Comparison of ENCODE assay signal across 17 cellular contexts in genomic region chr4:169032883-169033645, GRCh38. TPM values are rescaled to one million over a fixed set of nuclear protein-coding genes. Genes with fewer than 3 reads are reported as not detected.
DNase-seq lines count a peak whose midpoint lies in the region; ATAC-seq, FAIRE-seq and TF ChIP-seq lines count a peak whose summit lies in the region.
"Had no signal": no experiment of that assay in that cellular context is flagged by ENCODE, and none has a peak within 500 bp of the region (broad histone marks: within the 10 kb centered on the region; RNA-seq: fewer than 3 reads in every experiment).

No MANE protein-coding gene starts in this region.

- WGBS in mammary epithelial cell (ENCODE audit: low coverage, missing lambda C conversion rate) = 100% methylated on average over 5 of the region's 5 CpGs

- H3K79me2 ChIP-seq in HCT116 (ENCODE audit: insufficient read depth, low read length) = no peaks in the 10 kb centered on the region
- no peaks in the 10 kb centered on the region for H3K79me2 ChIP-seq in OCI-LY1 (ENCODE audit: insufficient read depth, low read length)
- no peaks in the 10 kb centered on the region for H3K79me2 ChIP-seq in mammary epithelial cell (ENCODE audit: insufficient read depth, low read length)
- no peaks in the 10 kb centered on the region for H3K79me2 ChIP-seq in neural progenitor cell (ENCODE audit: low read depth)

- no peaks in the 10 kb centered on the region for H3F3A ChIP-seq in OCI-LY1 (ENCODE audit: insufficient read depth, low read length)
- H3F3A ChIP-seq in neural progenitor cell (ENCODE audit: low read depth) = peaks cover 6% of the 10 kb centered on the region

- H3K36me3 ChIP-seq in HCT116 (ENCODE audit: control insufficient read depth in 1 of 2, insufficient read depth in 2 of 2, low read length in 2 of 2) (no peaks in the 10 kb centered on the region), OCI-LY1 (ENCODE audit: insufficient read depth, low read length) (no peaks in the 10 kb centered on the region), mammary epithelial cell (ENCODE audit: insufficient read depth, low read length) (no peaks in the 10 kb centered on the region), neural progenitor cell (no peaks in the 10 kb centered on the region), kidney (ENCODE audit: control insufficient read depth in 1 of 2, insufficient read depth in 2 of 2, low read length in 2 of 2) (no peaks in the 10 kb centered on the region)

- no peak overlapping the region for H3K4me3 Mint-ChIP-seq in neural progenitor cell
- H3K4me3 Mint-ChIP-seq: B cell; CD4-positive, alpha-beta memory T cell; IgD-negative memory B cell had no signal

- H3K9me2 ChIP-seq in HCT116 (ENCODE audit: insufficient read depth) (no peaks in the 10 kb centered on the region), OCI-LY1 (ENCODE audit: low read depth, low read length) (no peaks in the 10 kb centered on the region)

- H3K4me2 ChIP-seq in HCT116 (ENCODE audit: low read length) (peak overlapping the region; percentile 52), OCI-LY1 (ENCODE audit: low read length) (peak overlapping the region; percentile 40), mammary epithelial cell (ENCODE audit: insufficient read depth, low read depth, low read length) (no peak overlapping the region), neural progenitor cell (no peak overlapping the region)

- no peak for TF ChIP-seq RAD21 in HCT116 (IDR thresholded peaks at IDR 0.05; ENCODE audit: low read depth)

- H3K4me3 ChIP-seq in HCT116 (replicated peaks in 1 of 2; ENCODE audit: low read depth in 1 of 2, low read length in 2 of 2) (no peak overlapping the region), OCI-LY1 (ENCODE audit: low read depth, low read length, poor library complexity, severe bottlenecking) (peak overlapping the region; percentile 23), mammary epithelial cell (replicated peaks in 1 of 3; ENCODE audit: insufficient read depth in 1 of 3, low read depth in 2 of 3, low read length in 3 of 3) (no peak overlapping the region), neural progenitor cell (no peak overlapping the region), kidney (ENCODE audit: low read length in 2 of 2) (no peak overlapping the region)

- RAD21 ChIA-PET in HCT116 (lab: Charles Lee; ENCODE audit: low non-redundant PET in 1 of 2, low total read pairs in 2 of 2, uncharacterized antibody in 2 of 2, unreplicated experiment in 2 of 2) = no interaction called here

- H3K27me3 Mint-ChIP-seq in neural progenitor cell (ENCODE audit: insufficient read depth, low read depth) = peaks cover 2% of the 10 kb centered on the region

- DNase-seq in HCT116 (ENCODE audit: low read depth, low spot score) = no peak
- no peak for DNase-seq in mammary epithelial cell
- DNase-seq in neural progenitor cell (ENCODE audit: low spot score) = no peak
- DNase-seq in Right ventricle myocardium inferior (ENCODE audit: missing footprints) = no peak
- no peak for DNase-seq in G401 (ENCODE audit: low spot score)
- no peak for DNase-seq in NCI-H2029 treated with DMSO at 0.1 percent for 48 hours (lab: John Stamatoyannopoulos, UW)
- DNase-seq in kidney = no peak
- DNase-seq: ACHN; CD4-positive, alpha-beta memory T cell; GF-D8 had no signal

- H3K9me3 ChIP-seq in HCT116 (ENCODE audit: control insufficient read depth in 1 of 2, insufficient read depth in 1 of 2, low read depth in 1 of 2, low read length in 2 of 2) (no peaks in the 10 kb centered on the region), OCI-LY1 (ENCODE audit: low read length) (no peaks in the 10 kb centered on the region), mammary epithelial cell (replicated peaks; ENCODE audit: insufficient read depth, low read length) (no peaks in the 10 kb centered on the region), neural progenitor cell (ENCODE audit: low read depth) (no peaks in the 10 kb centered on the region), kidney (ENCODE audit: control insufficient read depth in 1 of 2, low read length in 2 of 2) (no peaks in the 10 kb centered on the region)

- POLR2A ChIA-PET in HCT116 (lab: Charles Lee) = interaction anchor here (1.0 to 1.8 kb wide), 3 partner anchors 9 to 83 kb away, joined by 5 to 11 read pairs (median 7); partner anchors contain the start of gene CBR4

- H3K4me1 Mint-ChIP-seq in neural progenitor cell = peaks cover 14% of the 10 kb centered on the region
- H3K4me1 Mint-ChIP-seq: B cell; CD4-positive, alpha-beta memory T cell; IgD-negative memory B cell had no signal

- in situ Hi-C loops in mammary epithelial cell (cut with MboI; ENCODE audit: low sequenced_read_pairs in 2 of 2) = no loop called here
- in situ Hi-C loops in G401 (cut with HindIII; ENCODE audit: low sequenced_read_pairs) = no loop called here

- H3K27ac ChIP-seq in HCT116 (ENCODE audit: low read depth, low read length) (no peak overlapping the region), OCI-LY1 (ENCODE audit: low read depth, low read length, poor library complexity, severe bottlenecking) (no peak overlapping the region), mammary epithelial cell (ENCODE audit: insufficient read depth, low read depth, low read length) (no peak overlapping the region), neural progenitor cell (no peak overlapping the region), kidney (ENCODE audit: low read depth in 2 of 2, low read length in 2 of 2) (no peak overlapping the region)
- H3K27ac ChIP-seq: C4-2B had no signal

- H2AFZ ChIP-seq in HCT116 (ENCODE audit: low read depth, low read length, poor library complexity, severe bottlenecking) (peak overlapping the region; percentile 73), OCI-LY1 (ENCODE audit: low read length) (no peak overlapping the region), mammary epithelial cell (ENCODE audit: low read depth, low read length) (peak overlapping the region; percentile 31), neural progenitor cell (replicated peaks) (peak overlapping the region; percentile 82)

- FAIRE-seq in kidney (lab: Jason Lieb, UNC) = no peak
- FAIRE-seq: D721Med, GM19239, H54 had no signal

- H3K9me3 Mint-ChIP-seq in neural progenitor cell = peaks cover 4% of the 10 kb centered on the region
- H3K9me3 Mint-ChIP-seq: CD4-positive, alpha-beta memory T cell; IgD-negative memory B cell had no signal

- intact Hi-C loops in HCT116 (cut with micrococcal nuclease) = loop anchor here (5.0 kb wide), 1 partner anchor 239 kb away; the partner anchor contains the start of gene SH3RF1
- intact Hi-C loops in mammary epithelial cell (cut with micrococcal nuclease) = no loop called here
- intact Hi-C loops in Right ventricle myocardium inferior (cut with DNase I) = no loop called here
- intact Hi-C loops in kidney (cut with DNase I) = loop anchor here (10.0 kb wide), 1 partner anchor 452 kb away; no protein-coding TSS in a partner anchor

- no peak for ATAC-seq in HCT116
- ATAC-seq in Right ventricle myocardium inferior = no peak

- H3K27me3 ChIP-seq in HCT116 (ENCODE audit: insufficient read depth, low read length) = no peaks in the 10 kb centered on the region
- H3K27me3 ChIP-seq in OCI-LY1 (ENCODE audit: insufficient read depth, low read length) = no peaks in the 10 kb centered on the region
- no peaks in the 10 kb centered on the region for H3K27me3 ChIP-seq in mammary epithelial cell (ENCODE audit: insufficient read depth, low read length)
- H3K27me3 ChIP-seq in neural progenitor cell = no peaks in the 10 kb centered on the region

- peaks cover 15 to 59% of the 10 kb centered on the region in 2 experiments; a peak in 3 of 4 replicates for H3K4me1 ChIP-seq in HCT116 (ENCODE audit: control insufficient read depth in 1 of 2, insufficient read depth in 2 of 2, low read length in 2 of 2)
- H3K4me1 ChIP-seq in OCI-LY1 (ENCODE audit: insufficient read depth, low read length, severe bottlenecking) = peaks cover 9% of the 10 kb centered on the region
- peaks cover 15% of the 10 kb centered on the region for H3K4me1 ChIP-seq in mammary epithelial cell (ENCODE audit: insufficient read depth, low read length)
- H3K4me1 ChIP-seq in neural progenitor cell = peaks cover 16% of the 10 kb centered on the region
- no peaks in the 10 kb centered on the region for H3K4me1 ChIP-seq in kidney (ENCODE audit: control insufficient read depth in 1 of 2, insufficient read depth in 1 of 2, low read depth in 1 of 2, low read length in 2 of 2)

- BruUV-seq in HCT116 (replicated peaks; lab: Mats Ljungman, UMichigan) (TSS peak; percentile 94), mammary epithelial cell (replicated peaks; lab: Mats Ljungman, UMichigan) (TSS peak; percentile 57)

- no peak overlapping the region for H3K27ac Mint-ChIP-seq in neural progenitor cell
- H3K27ac Mint-ChIP-seq: B cell, IgD-negative memory B cell had no signal

- TF ChIP-seq CTCF in HCT116 (IDR thresholded peaks at IDR 0.05 in 2 of 3, conservative IDR thresholded peaks at IDR 0.05 in 1 of 3; ENCODE audit: borderline replicate concordance in 1 of 3, insufficient read depth in 1 of 3, low read depth in 2 of 3, low read length in 2 of 3) = no peak
- TF ChIP-seq CTCF in OCI-LY1 (IDR thresholded peaks at IDR 0.05; ENCODE audit: low read length) = no peak
- no peak for TF ChIP-seq CTCF in mammary epithelial cell (conservative IDR thresholded peaks at IDR 0.05 in 1 of 2, IDR thresholded peaks at IDR 0.05 in 1 of 2; ENCODE audit: extremely low read depth in 1 of 2, insufficient read depth in 1 of 2, low read depth in 1 of 2, low read length in 2 of 2)
- TF ChIP-seq CTCF in neural progenitor cell (IDR thresholded peaks at IDR 0.05) = no peak
- TF ChIP-seq CTCF in kidney (IDR thresholded peaks at IDR 0.05; ENCODE audit: borderline replicate concordance, extremely low read depth, insufficient read depth) = no peak

- H3K36me3 Mint-ChIP-seq in neural progenitor cell = no peaks in the 10 kb centered on the region
- H3K36me3 Mint-ChIP-seq: CD4-positive, alpha-beta memory T cell; IgD-negative memory B cell had no signal

- dilution Hi-C loops in mammary epithelial cell (cut with HindIII; ENCODE audit: low sequenced_read_pairs) = no loop called here

- H4K20me1 ChIP-seq in HCT116 (ENCODE audit: insufficient read depth) = no peaks in the 10 kb centered on the region
- H4K20me1 ChIP-seq in OCI-LY1 (ENCODE audit: insufficient read depth, low read length) = no peaks in the 10 kb centered on the region
- H4K20me1 ChIP-seq in mammary epithelial cell (ENCODE audit: insufficient read depth, low read length) = no peaks in the 10 kb centered on the region
- H4K20me1 ChIP-seq in neural progenitor cell (ENCODE audit: low read depth) = no peaks in the 10 kb centered on the region

- no peak for TF ChIP-seq POLR2A in HCT116 (IDR thresholded peaks at IDR 0.05; ENCODE audit: borderline replicate concordance, extremely low read depth, insufficient read depth, insufficient read length)

- H3K9ac ChIP-seq in HCT116 (ENCODE audit: low read length) = no peak overlapping the region
- H3K9ac ChIP-seq in OCI-LY1 (ENCODE audit: low read length) = no peak overlapping the region
- H3K9ac ChIP-seq in mammary epithelial cell (ENCODE audit: insufficient read depth, low read length) = no peak overlapping the region
- no peak overlapping the region for H3K9ac ChIP-seq in neural progenitor cell
- H3K9ac ChIP-seq in kidney (ENCODE audit: low read length in 2 of 2) = no peak overlapping the region

- CTCF ChIA-PET in HCT116 (lab: Charles Lee) = interaction anchor here (1.3 kb wide), 1 partner anchor 23 kb away, joined by 6 read pairs; the partner anchor contains the start of gene CBR4
- CTCF ChIA-PET in mammary epithelial cell (lab: Charles Lee; ENCODE audit: low non-redundant PET) = no interaction called here

RNA-seq across cellular contexts. Expression of gene CBR4, which starts 23.0 kb away (rescaled TPM):
- total RNA-seq in HCT116 (2021; ENCODE audit: unreplicated experiment) = 32.3 TPM
- polyA plus RNA-seq in HCT116 (2012) = 6.8 and 8.8 TPM in 2 replicates
- 10 to 100 TPM; 19.0 to 24.4 TPM for total RNA-seq in mammary epithelial cell
- 2.9 TPM for polyA plus RNA-seq in mammary epithelial cell
- 5.1 TPM for polyA minus RNA-seq in mammary epithelial cell
- 55.5 and 66.4 TPM in 2 replicates for total RNA-seq in neural progenitor cell (ENCODE audit: low replicate concordance)
- 19.4 TPM for total RNA-seq in Right ventricle myocardium inferior
- 2.7 and 5.8 TPM in 2 replicates for total RNA-seq in G401 (2014; rRNA removed; shearing (Covaris generic))
- total RNA-seq in kidney = 28.6 TPM
- 24.1 TPM for polyA plus RNA-seq in kidney (ENCODE audit: insufficient read depth, low read depth, low replicate concordance)

Comparison
In these comparisons a context has a peak if more than half of its experiments do, and no peak if none do; other contexts are left out.
1. H3K4me2 ChIP-seq: peak in HCT116 (single experiment) and OCI-LY1 (single experiment); none in mammary epithelial cell (single experiment) and neural progenitor cell (single experiment).
2. intact Hi-C loops: an anchor here in HCT116 (5.0 kb wide) and kidney (10.0 kb wide); none called in mammary epithelial cell and Right ventricle myocardium inferior.